1 cellular context compared by ENCODE assay signal in the genomic region with DNA sequence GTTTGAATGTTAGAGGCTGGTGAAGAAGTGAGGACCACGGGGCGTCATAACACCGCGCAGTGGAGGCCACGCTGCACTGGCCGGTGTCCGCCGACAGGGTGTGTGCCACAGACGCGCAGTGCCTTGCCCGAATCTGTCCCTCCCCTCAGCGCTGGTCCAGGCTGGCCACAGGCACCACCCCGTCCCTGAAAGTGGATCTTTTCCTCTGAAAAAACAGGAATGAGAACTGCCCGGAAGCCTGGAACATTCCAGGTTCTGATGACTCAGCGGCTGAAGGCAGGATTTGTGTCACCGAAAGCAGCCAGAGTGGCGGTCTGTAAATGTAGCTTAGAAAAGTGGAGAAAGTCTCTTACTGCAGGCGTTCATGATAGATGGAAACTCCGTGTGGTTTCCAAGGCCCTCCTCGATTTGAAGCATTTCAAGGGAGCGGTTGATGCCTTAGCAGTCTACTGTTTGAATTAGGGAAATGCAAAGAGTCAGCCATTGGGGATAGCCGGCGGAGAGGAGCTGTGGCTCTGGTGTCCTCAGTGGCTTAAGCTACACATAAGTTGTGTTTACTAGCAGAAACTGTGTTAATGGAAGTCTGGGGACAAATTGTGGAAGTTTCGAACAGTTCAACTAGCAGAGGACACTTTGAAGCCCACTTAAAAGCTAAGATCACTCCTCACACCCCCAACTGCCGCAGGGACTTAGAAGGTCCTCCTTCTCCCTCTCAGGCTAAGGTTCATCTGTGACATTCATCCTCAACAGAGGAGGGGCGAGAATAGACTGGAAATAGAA.
TF ChIP-seq lines count a peak whose summit lies in the region.

No MANE protein-coding gene starts in this region.

TF ChIP-seq in SK-N-SH treated with all-trans-retinoic acid at 6 μM for 48 hours, 23 proteins besides CTCF, POLR2A, EP300 and RAD21 (continued from another document):
- TF ChIP-seq TCF4 (CRISPR knock-in tag; IDR thresholded peaks at IDR 0.05; ENCODE audit: borderline replicate concordance) (peak; percentile 33; the same call in 1 of the 2 replicates), ZFP3 (CRISPR knock-in tag; IDR thresholded peaks at IDR 0.05) (0 out of 2 replicates have a peak, but pooled peaks have one; percentile 69), ESRRG (CRISPR knock-in tag; IDR thresholded peaks at IDR 0.05) (no peak), CSDC2 (CRISPR knock-in tag; IDR thresholded peaks at IDR 0.05) (0 out of 2 replicates have a peak, but pooled peaks have one; percentile 55)
